ENCODE assay signal across 8 cellular contexts in the genomic region with DNA sequence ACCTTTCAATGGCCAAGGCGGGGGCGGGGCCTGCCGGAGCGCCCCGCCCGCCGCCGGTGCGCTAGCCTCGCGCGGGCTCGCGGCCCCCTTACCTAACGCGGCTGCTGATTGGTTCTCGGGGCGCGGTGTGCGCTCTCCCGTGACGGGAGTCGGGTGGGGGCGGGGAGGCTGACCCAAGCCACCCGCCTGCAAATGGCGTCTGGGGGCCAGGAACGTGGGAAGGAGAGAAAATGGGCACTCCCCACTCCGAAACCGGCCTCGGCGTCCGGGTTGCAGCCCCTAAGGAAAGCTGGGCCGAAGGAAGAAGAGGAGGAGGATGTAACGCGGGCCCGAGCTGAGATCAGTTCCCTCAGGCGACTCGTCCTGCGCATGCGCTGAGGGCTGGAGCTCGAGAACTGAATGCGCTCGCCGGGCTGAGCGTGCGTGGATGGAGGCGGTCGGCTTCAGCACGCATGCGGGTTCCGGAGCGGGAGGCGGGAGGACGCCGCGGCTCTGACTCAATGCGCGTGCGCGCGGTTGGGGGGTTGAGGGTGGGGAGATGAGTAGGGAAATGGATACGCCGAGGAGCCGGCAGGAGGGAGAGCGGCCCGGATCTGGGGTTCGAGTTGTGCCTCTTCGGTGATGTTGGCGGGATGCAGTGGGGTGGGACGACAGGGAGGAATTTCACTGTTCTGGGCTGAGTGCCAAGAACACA. TPM values are rescaled to one million over a fixed set of nuclear protein-coding genes. Genes with fewer than 3 reads are reported as not detected.
A peak's percentile ranks its signal among the peaks of the same experiment; 100 is the strongest.
DNase-seq lines count a peak whose midpoint lies in the region; ATAC-seq, FAIRE-seq and TF ChIP-seq lines count a peak whose summit lies in the region.

A gene with protein sequence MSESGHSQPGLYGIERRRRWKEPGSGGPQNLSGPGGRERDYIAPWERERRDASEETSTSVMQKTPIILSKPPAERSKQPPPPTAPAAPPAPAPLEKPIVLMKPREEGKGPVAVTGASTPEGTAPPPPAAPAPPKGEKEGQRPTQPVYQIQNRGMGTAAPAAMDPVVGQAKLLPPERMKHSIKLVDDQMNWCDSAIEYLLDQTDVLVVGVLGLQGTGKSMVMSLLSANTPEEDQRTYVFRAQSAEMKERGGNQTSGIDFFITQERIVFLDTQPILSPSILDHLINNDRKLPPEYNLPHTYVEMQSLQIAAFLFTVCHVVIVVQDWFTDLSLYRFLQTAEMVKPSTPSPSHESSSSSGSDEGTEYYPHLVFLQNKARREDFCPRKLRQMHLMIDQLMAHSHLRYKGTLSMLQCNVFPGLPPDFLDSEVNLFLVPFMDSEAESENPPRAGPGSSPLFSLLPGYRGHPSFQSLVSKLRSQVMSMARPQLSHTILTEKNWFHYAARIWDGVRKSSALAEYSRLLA (minus strand): TSS at position 401 of the 694 bp plus-strand sequence. CDS start 4,221 bp downstream, outside the sequence.

- TF ChIP-seq CTCF in kidney (IDR thresholded peaks at IDR 0.05; ENCODE audit: borderline replicate concordance, extremely low read depth, insufficient read depth), result no peak

- intact Hi-C loops in kidney (cut with DNase I), result no loop called here

- no peak for FAIRE-seq in kidney (lab: Jason Lieb, UNC)

- peak; percentile 72 for TF ChIP-seq POLR2A in GM19099 (IDR thresholded peaks at IDR 0.05; ENCODE audit: extremely low read depth, insufficient read length, low read depth)

- peak within 1 kb of the TSS; percentile 88 to 92 for H3K4me3 ChIP-seq in kidney (ENCODE audit: low read length in 2 of 2)

- DNase-seq in AML-193 (lab: John Stamatoyannopoulos, UW), result peak; percentile 92 to 93
- DNase-seq in NCI-H510A (lab: John Stamatoyannopoulos, UW), result peak; percentile 88
- DNase-seq in activated CD4-positive, alpha-beta T cell treated with anti-CD3 and anti-CD28 coated beads for 1 hour, result peak; percentile 99
- DNase-seq in cerebellum (ENCODE audit: low spot score), result peak; percentile 97
- peak; percentile 99 for DNase-seq in kidney
- DNase-seq in stimulated activated CD4-positive, alpha-beta T cell treated with anti-CD3 and anti-CD28 coated beads, Interleukin-15, amount 100 ng/mL, for 1 hour (ENCODE audit: low read depth in 1 of 2, low spot score in 1 of 2), result peak; percentile 98

- H3K36me3 ChIP-seq in kidney (ENCODE audit: control insufficient read depth in 1 of 2, insufficient read depth in 2 of 2, low read length in 2 of 2), result peaks cover 2 to 7% of the 10 kb centered on the region in 2 donors

- peak within 1 kb of the TSS; percentile 90 to 93 for H3K9ac ChIP-seq in kidney (ENCODE audit: low read length in 2 of 2)

- peaks cover 4 to 14% of the 10 kb centered on the region in 2 donors for H3K4me1 ChIP-seq in kidney (ENCODE audit: control insufficient read depth in 1 of 2, insufficient read depth in 1 of 2, low read depth in 1 of 2, low read length in 2 of 2)

- no peaks in the 10 kb centered on the region for H3K9me3 ChIP-seq in kidney (ENCODE audit: control insufficient read depth in 1 of 2, low read length in 2 of 2)

- peak within 1 kb of the TSS; percentile 98 to 100 for H3K27ac ChIP-seq in kidney (ENCODE audit: low read depth in 2 of 2, low read length in 2 of 2)

- ATAC-seq in HG03432 (IDR thresholded peaks at IDR 0.05; ENCODE audit: unreplicated experiment), result peak; percentile 62

RNA-seq across cellular contexts. Expression of the gene that starts here (rescaled TPM):
- total RNA-seq in cerebellum (17.1 TPM), kidney (34.6 TPM)
- 25.1 TPM for polyA plus RNA-seq in kidney (ENCODE audit: insufficient read depth, low read depth, low replicate concordance)

Comparison
In these comparisons a context has a peak if more than half of its experiments do, and no peak if none do; other contexts are left out.
1. Peak in every context shown above with its lines: DNase-seq, ATAC-seq, H3K4me3 ChIP-seq and H3K27ac ChIP-seq.